30 cellular contexts compared by ENCODE assay signal in genomic region chr3:45571216-45571615, GRCh38.
"Had no signal": no experiment of that assay in that cellular context is flagged by ENCODE, and none has a peak within 500 bp of the region (broad histone marks: within the 10 kb centered on the region; RNA-seq: fewer than 3 reads in every experiment).

No MANE protein-coding gene starts in this region.

- H3K27me3 Mint-ChIP-seq: activated CD4-positive, alpha-beta memory T cell treated with anti-CD3 and anti-CD28 coated beads, Interleukin-2, amount 10 ng/mL, durations not matched to agents 7 days and 5 days; activated CD4-positive, alpha-beta T cell treated with anti-CD3 and anti-CD28 coated beads, Interleukin-2, amount 10 ng/mL, durations not matched to agents 7 days and 5 days; activated naive CD4-positive, alpha-beta T cell treated with anti-CD3 and anti-CD28 coated beads, Interleukin-2, amount 10 ng/mL, durations not matched to agents 7 days and 5 days had no signal

- H3K4me3 Mint-ChIP-seq: activated CD4-positive, alpha-beta memory T cell treated with anti-CD3 and anti-CD28 coated beads, Interleukin-2, amount 10 ng/mL, durations not matched to agents 7 days and 5 days; activated CD4-positive, alpha-beta T cell treated with anti-CD3 and anti-CD28 coated beads, Interleukin-2, amount 10 ng/mL, durations not matched to agents 7 days and 5 days; activated naive CD4-positive, alpha-beta T cell treated with anti-CD3 and anti-CD28 coated beads, Interleukin-2, amount 10 ng/mL, durations not matched to agents 7 days and 5 days; activated naive CD8-positive, alpha-beta T cell treated with anti-CD3 and anti-CD28 coated beads, Interleukin-2, amount 10 ng/mL, durations not matched to agents 7 days and 5 days; activated T-cell treated with anti-CD3 and anti-CD28 coated beads, Interleukin-2, amount 50 U/mL, for 24 hours; activated T-cell treated with anti-CD3 and anti-CD28 coated beads, Interleukin-2, amount 50 U/mL, for 72 hours; brain; T-helper 17 cell; T-helper 2 cell treated with Interferon-gamma antibody and Interleukin-4, amounts not matched to agents 5 μg/mL and 100 μg/mL, for 36 hours; WTC11 had no signal

- H3K4me3 ChIP-seq: ascending aorta, esophagus squamous epithelium, gastroesophageal sphincter, heart right ventricle had no signal

- H3K27ac Mint-ChIP-seq: activated CD4-positive, alpha-beta memory T cell treated with anti-CD3 and anti-CD28 coated beads, Interleukin-2, amount 10 ng/mL, durations not matched to agents 7 days and 5 days; activated naive CD4-positive, alpha-beta T cell treated with anti-CD3 and anti-CD28 coated beads, Interleukin-2, amount 10 ng/mL, durations not matched to agents 7 days and 5 days; activated naive CD8-positive, alpha-beta T cell treated with anti-CD3 and anti-CD28 coated beads, Interleukin-2, amount 10 ng/mL, durations not matched to agents 7 days and 5 days; activated T-cell treated with anti-CD3 and anti-CD28 coated beads, Interleukin-2, amount 50 U/mL, for 24 hours; activated T-cell treated with anti-CD3 and anti-CD28 coated beads, Interleukin-2, amount 50 U/mL, for 72 hours; T-helper 17 cell; T-helper 2 cell treated with Interferon-gamma antibody and Interleukin-4, amounts not matched to agents 5 μg/mL and 100 μg/mL, for 36 hours; WTC11 had no signal

- H3K27me3 ChIP-seq: ascending aorta, esophagus squamous epithelium, gastroesophageal sphincter, heart right ventricle had no signal

- H3K4me1 ChIP-seq: ascending aorta, gastroesophageal sphincter had no signal

- H3K36me3 Mint-ChIP-seq: activated naive CD4-positive, alpha-beta T cell treated with anti-CD3 and anti-CD28 coated beads, Interleukin-2, amount 10 ng/mL, durations not matched to agents 7 days and 5 days; activated naive CD4-positive, alpha-beta T cell treated with anti-CD3 and anti-CD28 coated beads, Interleukin-2, amount 50 U/mL, for 72 hours; activated naive CD8-positive, alpha-beta T cell treated with anti-CD3 and anti-CD28 coated beads, Interleukin-2, amount 10 ng/mL, durations not matched to agents 7 days and 5 days had no signal

- H3K9me3 ChIP-seq: ascending aorta, esophagus squamous epithelium, gastroesophageal sphincter, heart right ventricle had no signal

- H3K9me3 Mint-ChIP-seq: activated CD4-positive, alpha-beta memory T cell treated with anti-CD3 and anti-CD28 coated beads, Interleukin-2, amount 10 ng/mL, durations not matched to agents 7 days and 5 days; activated CD4-positive, alpha-beta T cell treated with anti-CD3 and anti-CD28 coated beads, Interleukin-2, amount 10 ng/mL, durations not matched to agents 7 days and 5 days; activated naive CD4-positive, alpha-beta T cell treated with anti-CD3 and anti-CD28 coated beads, Interleukin-2, amount 10 ng/mL, durations not matched to agents 7 days and 5 days; activated naive CD4-positive, alpha-beta T cell treated with anti-CD3 and anti-CD28 coated beads, Interleukin-2, amount 50 U/mL, for 72 hours; activated naive CD8-positive, alpha-beta T cell treated with anti-CD3 and anti-CD28 coated beads, Interleukin-2, amount 10 ng/mL, durations not matched to agents 7 days and 5 days; activated T-cell treated with anti-CD3 and anti-CD28 coated beads, Interleukin-2, amount 50 U/mL, for 24 hours; activated T-cell treated with anti-CD3 and anti-CD28 coated beads, Interleukin-2, amount 50 U/mL, for 72 hours; T-helper 2 cell treated with Interferon-gamma antibody and Interleukin-4, amounts not matched to agents 5 μg/mL and 100 μg/mL, for 36 hours had no signal

- ATAC-seq: activated naive CD4-positive, alpha-beta T cell treated with anti-CD3 and anti-CD28 coated beads, Interleukin-2, amount 50 U/mL, for 72 hours; activated T-cell treated with anti-CD3 and anti-CD28 coated beads, Interleukin-2, amount 50 U/mL, for 72 hours; gastroesophageal sphincter; T-helper 17 cell; WTC11 had no signal

- H3K27ac ChIP-seq: ascending aorta, epithelial cell of prostate, esophagus squamous epithelium, gastroesophageal sphincter, heart right ventricle had no signal

- H3K36me3 ChIP-seq: ascending aorta, esophagus squamous epithelium, gastroesophageal sphincter, heart right ventricle had no signal

- DNase-seq: activated CD4-positive, alpha-beta memory T cell treated with anti-CD3 and anti-CD28 coated beads, Interleukin-2, amount 10 ng/mL, durations not matched to agents 7 days and 5 days; activated CD4-positive, alpha-beta T cell treated with anti-CD3 and anti-CD28 coated beads for 1 hour; activated CD4-positive, alpha-beta T cell treated with anti-CD3 and anti-CD28 coated beads for 4 hours; activated CD4-positive, alpha-beta T cell treated with anti-CD3 and anti-CD28 coated beads, Interleukin-2, amount 10 ng/mL, durations not matched to agents 7 days and 5 days; activated CD4-positive, alpha-beta T cell treated with anti-CD3 and anti-CD28 coated beads, Interleukin-2, amount 50 U/mL, for 4 hours; activated CD8-positive, alpha-beta memory T cell treated with anti-CD3 and anti-CD28 coated beads, Interleukin-2, amount 50 U/mL, for 48 hours; activated gamma-delta T cell; activated naive CD4-positive, alpha-beta T cell; activated naive CD4-positive, alpha-beta T cell treated with anti-CD3 and anti-CD28 coated beads, Interleukin-2, amount 10 ng/mL, durations not matched to agents 7 days and 5 days; activated naive CD8-positive, alpha-beta T cell treated with anti-CD3 and anti-CD28 coated beads, Interleukin-2, amount 10 ng/mL, durations not matched to agents 7 days and 5 days; activated T-cell treated with anti-CD3 and anti-CD28 coated beads for 4 hours; activated T-cell treated with anti-CD3 and anti-CD28 coated beads, Interleukin-2, amount 50 U/mL, for 24 hours; activated T-cell treated with anti-CD3 and anti-CD28 coated beads, Interleukin-2, amount 50 U/mL, for 72 hours; caudate nucleus; cortex of kidney; dermis blood vessel endothelial cell; effector CD8-positive, alpha-beta T cell; esophagus squamous epithelium; foreskin melanocyte; heart right ventricle; T-helper 1 cell; T-helper 17 cell; T1000 had no signal
